Comparison of ENCODE assay signal across 33 cellular contexts in genomic region chr11:17559341-17560087, GRCh38. TPM values are rescaled to one million over a fixed set of nuclear protein-coding genes. Genes with fewer than 3 reads are reported as not detected.
"Had no signal": no experiment of that assay in that cellular context is flagged by ENCODE, and none has a peak within 500 bp of the region (broad histone marks: within the 10 kb centered on the region; RNA-seq: fewer than 3 reads in every experiment).

No MANE protein-coding gene starts in this region.

- H3K4me3 ChIP-seq: MG63, SJCRH30, SK-N-MC had no signal

- H3K9me3 ChIP-seq: MG63, SJCRH30 had no signal

- H3K9me3 Mint-ChIP-seq: activated CD4-positive, alpha-beta T cell treated with anti-CD3 and anti-CD28 coated beads, Interleukin-2, amount 10 ng/mL, durations not matched to agents 7 days and 5 days; activated naive CD8-positive, alpha-beta T cell treated with anti-CD3 and anti-CD28 coated beads for 36 hours had no signal

- H3K27ac Mint-ChIP-seq: activated CD4-positive, alpha-beta T cell treated with anti-CD3 and anti-CD28 coated beads for 36 hours; activated CD4-positive, alpha-beta T cell treated with anti-CD3 and anti-CD28 coated beads, Interleukin-2, amount 10 ng/mL, durations not matched to agents 7 days and 5 days; activated CD8-positive, alpha-beta T cell treated with anti-CD3 and anti-CD28 coated beads, Interleukin-2, amount 10 ng/mL, durations not matched to agents 7 days and 5 days; activated naive CD8-positive, alpha-beta T cell treated with anti-CD3 and anti-CD28 coated beads for 36 hours had no signal

- H3K36me3 Mint-ChIP-seq: activated naive CD8-positive, alpha-beta T cell treated with anti-CD3 and anti-CD28 coated beads for 36 hours had no signal

- H3K27ac ChIP-seq: brain microvascular endothelial cell, SJCRH30, SK-N-MC, WERI-Rb-1 had no signal

- DNase-seq: activated CD4-positive, alpha-beta T cell treated with anti-CD3 and anti-CD28 coated beads for 36 hours; activated CD4-positive, alpha-beta T cell treated with anti-CD3 and anti-CD28 coated beads, Interleukin-2, amount 10 ng/mL, durations not matched to agents 7 days and 5 days; activated CD4-positive, alpha-beta T cell treated with anti-CD3 and anti-CD28 coated beads, Interleukin-2, amount 50 U/mL, for 48 hours; activated CD8-positive, alpha-beta memory T cell treated with anti-CD3 and anti-CD28 coated beads, Interleukin-2, amount 50 U/mL, for 4 hours; activated CD8-positive, alpha-beta T cell treated with anti-CD3 and anti-CD28 coated beads, Interleukin-2, amount 10 ng/mL, durations not matched to agents 7 days and 5 days; activated effector memory CD4-positive, alpha-beta T cell treated with Interleukin-2 at 50 U/mL for 16 hours; activated naive CD4-positive, alpha-beta T cell treated with anti-CD3 and anti-CD28 coated beads, Interleukin-2, amount 50 U/mL, for 16 hours; activated naive CD8-positive, alpha-beta T cell treated with anti-CD3 and anti-CD28 coated beads for 36 hours; activated T-cell treated with anti-CD3 and anti-CD28 coated beads, Interleukin-2, amount 50 U/mL, for 48 hours; amniotic stem cell; brain microvascular endothelial cell; Kasumi-1; KG1; MG63; NCI-H1048; NCI-H1105 treated with DMSO at 0.1 percent for 48 hours; NCI-H1436; NCI-H1694; NCI-H1930; NCI-H2081 treated with DMSO at 0.1 percent for 48 hours; NCI-H446 treated with DMSO at 0.1 percent for 48 hours; NCI-H524; SHP77; SJCRH30; T1000; WERI-Rb-1 had no signal

- H3K27me3 ChIP-seq: brain microvascular endothelial cell, MG63, SJCRH30 had no signal

- H3K4me3 Mint-ChIP-seq: activated CD4-positive, alpha-beta T cell treated with anti-CD3 and anti-CD28 coated beads for 36 hours; activated CD4-positive, alpha-beta T cell treated with anti-CD3 and anti-CD28 coated beads, Interleukin-2, amount 10 ng/mL, durations not matched to agents 7 days and 5 days; activated CD8-positive, alpha-beta T cell treated with anti-CD3 and anti-CD28 coated beads, Interleukin-2, amount 10 ng/mL, durations not matched to agents 7 days and 5 days; activated naive CD8-positive, alpha-beta T cell treated with anti-CD3 and anti-CD28 coated beads for 36 hours had no signal

- H3K36me3 ChIP-seq: brain microvascular endothelial cell, MG63, SJCRH30, WERI-Rb-1 had no signal

- ATAC-seq: activated CD4-positive, alpha-beta T cell treated with anti-CD3 and anti-CD28 coated beads for 36 hours; activated CD4-positive, CD25-positive, alpha-beta regulatory T cell treated with anti-CD3 and anti-CD28 coated beads, Interleukin-2, amount 50 U/mL, for 24 hours; activated CD8-positive, alpha-beta T cell treated with anti-CD3 and anti-CD28 coated beads, Interleukin-2, amount 10 ng/mL, durations not matched to agents 7 days and 5 days; Panc1 had no signal

- H3K27me3 Mint-ChIP-seq: activated CD4-positive, alpha-beta T cell treated with anti-CD3 and anti-CD28 coated beads, Interleukin-2, amount 10 ng/mL, durations not matched to agents 7 days and 5 days had no signal

- H3K4me1 Mint-ChIP-seq: activated CD4-positive, alpha-beta T cell treated with anti-CD3 and anti-CD28 coated beads for 36 hours; activated CD4-positive, alpha-beta T cell treated with anti-CD3 and anti-CD28 coated beads, Interleukin-2, amount 10 ng/mL, durations not matched to agents 7 days and 5 days; activated naive CD8-positive, alpha-beta T cell treated with anti-CD3 and anti-CD28 coated beads for 36 hours had no signal

RNA-seq across cellular contexts. Expression of gene OTOG, which starts 12.5 kb away (rescaled TPM):
- total RNA-seq: activated CD4-positive, alpha-beta T cell treated with anti-CD3 and anti-CD28 coated beads for 36 hours; activated CD4-positive, alpha-beta T cell treated with anti-CD3 and anti-CD28 coated beads, Interleukin-2, amount 10 ng/mL, durations not matched to agents 7 days and 5 days; activated CD8-positive, alpha-beta T cell treated with anti-CD3 and anti-CD28 coated beads, Interleukin-2, amount 10 ng/mL, durations not matched to agents 7 days and 5 days; activated naive CD8-positive, alpha-beta T cell treated with anti-CD3 and anti-CD28 coated beads for 36 hours; aorta; RPMI7951; T-helper 1 cell treated with Interleukin-12 subunit alpha and Interleukin-12 subunit beta and Interleukin-4 antibody, amounts not matched to agents 30 ng/mL and 1 ng/mL, for 36 hours; T-helper 2 cell treated with Interferon-gamma antibody and Interleukin-4, amounts not matched to agents 100 ng/mL and 5 ng/mL, for 36 hours had no signal
- polyA plus RNA-seq: aorta had no signal

RNA-seq across cellular contexts. Expression of gene USH1C, which starts 15.3 kb away (rescaled TPM):
- total RNA-seq: activated CD4-positive, alpha-beta T cell treated with anti-CD3 and anti-CD28 coated beads for 36 hours; activated CD4-positive, alpha-beta T cell treated with anti-CD3 and anti-CD28 coated beads, Interleukin-2, amount 10 ng/mL, durations not matched to agents 7 days and 5 days; activated CD8-positive, alpha-beta T cell treated with anti-CD3 and anti-CD28 coated beads, Interleukin-2, amount 10 ng/mL, durations not matched to agents 7 days and 5 days; activated naive CD8-positive, alpha-beta T cell treated with anti-CD3 and anti-CD28 coated beads for 36 hours; aorta; RPMI7951; T-helper 1 cell treated with Interleukin-12 subunit alpha and Interleukin-12 subunit beta and Interleukin-4 antibody, amounts not matched to agents 30 ng/mL and 1 ng/mL, for 36 hours; T-helper 2 cell treated with Interferon-gamma antibody and Interleukin-4, amounts not matched to agents 100 ng/mL and 5 ng/mL, for 36 hours had no signal
